19 cellular contexts compared by ENCODE assay signal in genomic region chr2:223283329-223283728, GRCh38.
DNase-seq lines count a peak whose midpoint lies in the region; ATAC-seq, FAIRE-seq and TF ChIP-seq lines count a peak whose summit lies in the region.
"Had no signal": no experiment of that assay in that cellular context is flagged by ENCODE, and none has a peak within 500 bp of the region (broad histone marks: within the 10 kb centered on the region; RNA-seq: fewer than 3 reads in every experiment).

No MANE protein-coding gene starts in this region.

- H3K27ac ChIP-seq in A549, result no peak overlapping the region
- no peak overlapping the region for H3K27ac ChIP-seq in PC-9
- no peak overlapping the region for H3K27ac ChIP-seq in smooth muscle cell (ENCODE audit: low read depth)

- FAIRE-seq in A549 (lab: Jason Lieb, UNC), result no peak
- FAIRE-seq: GM12891 had no signal

- 30% methylated on average over 2 of the region's 2 CpGs for WGBS in A549 (ENCODE audit: missing lambda C conversion rate)
- WGBS in smooth muscle cell (ENCODE audit: low lambda C conversion rate), result 84% methylated on average over 2 of the region's 2 CpGs

- no peak for TF ChIP-seq RAD21 in A549 (conservative IDR thresholded peaks at IDR 0.05 in 1 of 2, IDR thresholded peaks at IDR 0.05 in 1 of 2)

- H3K4me3 Mint-ChIP-seq in nephron, result no peak overlapping the region
- H3K4me3 Mint-ChIP-seq: CD4-positive, alpha-beta memory T cell had no signal

- peaks cover 22% of the 10 kb centered on the region for H3K4me1 Mint-ChIP-seq in nephron
- H3K4me1 Mint-ChIP-seq: CD4-positive, alpha-beta memory T cell had no signal

- intact Hi-C loops in PC-9 (cut with micrococcal nuclease; ENCODE audit: unreplicated experiment), result no loop called here

- H3K36me3 ChIP-seq in PC-9 (ENCODE audit: low read depth), result no peaks in the 10 kb centered on the region
- no peaks in the 10 kb centered on the region for H3K36me3 ChIP-seq in smooth muscle cell (ENCODE audit: low read depth)

- no peaks in the 10 kb centered on the region for H3F3A ChIP-seq in PC-9 (ENCODE audit: insufficient read depth, low read depth)
- no peaks in the 10 kb centered on the region for H3F3A ChIP-seq in smooth muscle cell (ENCODE audit: low read depth)

- no peak for DNase-seq in A549 (ENCODE audit: low read depth in 1 of 2, low spot score in 1 of 2)
- DNase-seq in PC-9, result no peak
- DNase-seq in smooth muscle cell (lab: John Stamatoyannopoulos, UW; ENCODE audit: unreplicated experiment), result no peak
- no peak for DNase-seq in GM13976 (ENCODE audit: low spot score)
- no peak for DNase-seq in GM13977 (ENCODE audit: low spot score)
- DNase-seq in NCI-H128 (lab: John Stamatoyannopoulos, UW; ENCODE audit: unreplicated experiment), result no peak
- DNase-seq: 8988T; C1 segment of cervical spinal cord; Calu3; CD4-positive, alpha-beta memory T cell; COR-L47; DMS53; DMS79 treated with DMSO at 0.1 percent for 48 hours; GF-D8; GOT3; H7; HCEC 1CT had no signal

- H4K20me1 ChIP-seq in PC-9 (ENCODE audit: insufficient read depth) (no peaks in the 10 kb centered on the region), smooth muscle cell (ENCODE audit: low read depth) (no peaks in the 10 kb centered on the region)

- POLR2A ChIA-PET in A549 (lab: Yijun Ruan, JAX) (no interaction called here), PC-9 (lab: Charles Lee; ENCODE audit: unreplicated experiment) (interaction anchor here (0.6 kb wide), 1 partner anchor 13 kb away, joined by 3 read pairs; no protein-coding TSS in a partner anchor)

- CTCF ChIA-PET in A549 (lab: Yijun Ruan, JAX), result interaction anchor here (0.7 to 1.2 kb wide), 3 partner anchors 9 to 663 kb away, joined by 3 read pairs; no protein-coding TSS in a partner anchor
- CTCF ChIA-PET in PC-9 (lab: Charles Lee), result interaction anchor here (1.2 kb wide), 1 partner anchor 24 kb away, joined by 3 read pairs; no protein-coding TSS in a partner anchor

- H3K4me2 ChIP-seq in A549 (no peak overlapping the region), PC-9 (no peak overlapping the region), smooth muscle cell (no peak overlapping the region)

- TF ChIP-seq CTCF in A549 (IDR thresholded peaks at IDR 0.05) (no peak), PC-9 (conservative IDR thresholded peaks at IDR 0.05) (no peak), nephron (IDR thresholded peaks at IDR 0.05; ENCODE audit: unreplicated experiment in 3 of 3) (no peak), smooth muscle cell (IDR thresholded peaks at IDR 0.05; ENCODE audit: borderline replicate concordance, insufficient read depth, poor library complexity, severe bottlenecking) (no peak), GM13976 (IDR thresholded peaks at IDR 0.05; ENCODE audit: borderline replicate concordance, control extremely low read depth, extremely low read depth, insufficient read depth, missing control alignments) (no peak), GM13977 (IDR thresholded peaks at IDR 0.05; ENCODE audit: extremely low read depth, insufficient read depth, missing control alignments) (no peak)

- H3K79me2 ChIP-seq in PC-9 (ENCODE audit: low read depth), result no peaks in the 10 kb centered on the region
- H3K79me2 ChIP-seq in smooth muscle cell (ENCODE audit: low read depth), result no peaks in the 10 kb centered on the region

- H3K27me3 ChIP-seq in PC-9 (ENCODE audit: insufficient read depth, low read depth) (no peaks in the 10 kb centered on the region), smooth muscle cell (ENCODE audit: low read depth) (no peaks in the 10 kb centered on the region)

- 0 out of 2 replicates have a peak, but pooled peaks cover 5% of the 10 kb centered on the region for H3K9me2 ChIP-seq in PC-9 (ENCODE audit: insufficient read depth)

- ATAC-seq in A549, result no peak

- H3K4me3 ChIP-seq in A549, result no peak overlapping the region
- no peak overlapping the region for H3K4me3 ChIP-seq in PC-9
- H3K4me3 ChIP-seq in smooth muscle cell, result no peak overlapping the region

- H3K9ac ChIP-seq in smooth muscle cell (ENCODE audit: low read depth), result no peak overlapping the region

- no peaks in the 10 kb centered on the region for H3K36me3 Mint-ChIP-seq in nephron (ENCODE audit: low read depth)
- H3K36me3 Mint-ChIP-seq: CD4-positive, alpha-beta memory T cell had no signal

- in situ Hi-C loops in GM13976 (cut with MboI; ENCODE audit: low sequenced_read_pairs, unreplicated experiment) (no loop called here), GM13977 (cut with MboI; ENCODE audit: low pct_unique_long_range_greater_than_20kb, low sequenced_read_pairs, unreplicated experiment) (no loop called here)

- no peaks in the 10 kb centered on the region for H3K27me3 Mint-ChIP-seq in nephron (ENCODE audit: low read depth)
- H3K27me3 Mint-ChIP-seq: CD4-positive, alpha-beta memory T cell had no signal

- TF ChIP-seq EP300 in A549 (IDR thresholded peaks at IDR 0.05), result no peak

- peak overlapping the region; percentile 22 to 77 (median 43) for H3K27ac Mint-ChIP-seq in nephron
- H3K27ac Mint-ChIP-seq: CD4-positive, alpha-beta memory T cell had no signal

- no peaks in the 10 kb centered on the region for H3K9me3 Mint-ChIP-seq in nephron

- H3K9me3 ChIP-seq in A549, result no peaks in the 10 kb centered on the region
- no peaks in the 10 kb centered on the region; the same call in 1 of the 2 replicates for H3K9me3 ChIP-seq in PC-9 (ENCODE audit: insufficient read depth, low read depth)
- no peaks in the 10 kb centered on the region for H3K9me3 ChIP-seq in smooth muscle cell (replicated peaks; ENCODE audit: low read depth)

- H3K4me1 ChIP-seq in A549, result no peaks in the 10 kb centered on the region
- H3K4me1 ChIP-seq in PC-9 (replicated peaks; ENCODE audit: insufficient read depth), result no peaks in the 10 kb centered on the region
- no peaks in the 10 kb centered on the region for H3K4me1 ChIP-seq in smooth muscle cell (ENCODE audit: low read depth)

- H2AFZ ChIP-seq in PC-9 (peak overlapping the region; percentile 27), smooth muscle cell (ENCODE audit: low read depth) (peak overlapping the region; percentile 35)

- TF ChIP-seq POLR2A in A549 (IDR thresholded peaks at IDR 0.05; ENCODE audit: low read length), result no peak

- no TSS peak for BruUV-seq in PC-9 (replicated peaks; lab: Mats Ljungman, UMichigan)

TF ChIP-seq in A549, 52 proteins besides CTCF, POLR2A, EP300 and RAD21:
- 0 out of 2 replicates have a peak, but pooled peaks have one; percentile 24 for TF ChIP-seq EHMT2 (IDR thresholded peaks at IDR 0.05; ENCODE audit: low read depth)
- no peak for TF ChIP-seq RNF2 (IDR thresholded peaks at IDR 0.05; ENCODE audit: borderline replicate concordance, low read depth)
